In genomic region chr2:197310271-197310939, GRCh38 we compare ENCODE assay signal across 1 cellular context.
TF ChIP-seq lines count a peak whose summit lies in the region.

Gene ANKRD44, minus strand, starts transcription at chr2:197310780. Its CDS starts 176 bp downstream, at chr2:197310604.

TF ChIP-seq in HepG2, 621 proteins besides CTCF, POLR2A, EP300 and RAD21 (continued from another document and continues in another):
- TF ChIP-seq ZBTB4 (CRISPR knock-in tag; IDR thresholded peaks at IDR 0.05; ENCODE audit: borderline replicate concordance) (no peak), ZFY (CRISPR knock-in tag; IDR thresholded peaks at IDR 0.05) (0 out of 2 replicates have a peak, but pooled peaks have one; percentile 21), TSC22D2 (CRISPR knock-in tag; IDR thresholded peaks at IDR 0.05; ENCODE audit: borderline replicate concordance) (no peak), KDM5B (CRISPR knock-in tag; IDR thresholded peaks at IDR 0.05; ENCODE audit: borderline replicate concordance) (peak; percentile 47; the same call in 1 of the 2 replicates), HOXA3 (CRISPR knock-in tag; IDR thresholded peaks at IDR 0.05) (peak; percentile 44; the same call in 1 of the 2 replicates), DRAP1 (CRISPR knock-in tag; IDR thresholded peaks at IDR 0.05) (no peak), NRL (CRISPR knock-in tag; IDR thresholded peaks at IDR 0.05; ENCODE audit: borderline replicate concordance) (no peak), ZNF574 (CRISPR knock-in tag; IDR thresholded peaks at IDR 0.05) (0 out of 2 replicates have a peak, but pooled peaks have one; percentile 24), ZBTB7B (CRISPR knock-in tag; IDR thresholded peaks at IDR 0.05) (no peak), ZNF800 (CRISPR knock-in tag; IDR thresholded peaks at IDR 0.05) (peak; percentile 67), ZNF777 (CRISPR knock-in tag; IDR thresholded peaks at IDR 0.05) (peak; percentile 72), HNRNPUL1 (IDR thresholded peaks at IDR 0.05; ENCODE audit: low read depth, low read length) (no peak), POLR2G (IDR thresholded peaks at IDR 0.05; ENCODE audit: low read depth, low read length) (no peak), GATA4 (IDR thresholded peaks at IDR 0.05; ENCODE audit: borderline replicate concordance, low read depth) (no peak), SKI (IDR thresholded peaks at IDR 0.05; ENCODE audit: partially characterized antibody) (peak; percentile 54), NCOA5 (CRISPR knock-in tag; IDR thresholded peaks at IDR 0.05) (no peak), HOXA7 (CRISPR knock-in tag; IDR thresholded peaks at IDR 0.05) (no peak), RBM39 (IDR thresholded peaks at IDR 0.05; ENCODE audit: low read depth, low read length, poor library complexity, severe bottlenecking) (no peak), SRSF4 (IDR thresholded peaks at IDR 0.05; ENCODE audit: low read depth, low read length, poor library complexity, severe bottlenecking) (no peak), ZNF101 (CRISPR knock-in tag; IDR thresholded peaks at IDR 0.05; ENCODE audit: borderline replicate concordance, low read depth) (no peak), ARID3A (IDR thresholded peaks at IDR 0.05; ENCODE audit: low read depth, low read length) (no peak), ZNF496 (CRISPR knock-in tag; IDR thresholded peaks at IDR 0.05; ENCODE audit: insufficient replicate concordance) (no peak), SMARCE1 (IDR thresholded peaks at IDR 0.05; ENCODE audit: borderline replicate concordance) (no peak), JDP2 (CRISPR knock-in tag; IDR thresholded peaks at IDR 0.05; ENCODE audit: borderline replicate concordance) (no peak), ZNF644 (CRISPR knock-in tag; IDR thresholded peaks at IDR 0.05; ENCODE audit: low read depth) (no peak), HINFP (CRISPR knock-in tag; IDR thresholded peaks at IDR 0.05; ENCODE audit: low read depth) (0 out of 2 replicates have a peak, but pooled peaks have one; percentile 15), DDIT3 (CRISPR knock-in tag; IDR thresholded peaks at IDR 0.05) (no peak), GABPB1 (CRISPR knock-in tag; IDR thresholded peaks at IDR 0.05) (peak; percentile 88), MAFG (CRISPR knock-in tag; IDR thresholded peaks at IDR 0.05) (no peak), ZNF615 (CRISPR knock-in tag; IDR thresholded peaks at IDR 0.05; ENCODE audit: borderline replicate concordance) (no peak), SMAD3 (CRISPR knock-in tag; IDR thresholded peaks at IDR 0.05) (no peak), ZNF256 (CRISPR knock-in tag; conservative IDR thresholded peaks at IDR 0.05) (no peak), TCF7L2 (IDR thresholded peaks at IDR 0.05; ENCODE audit: low read depth, low read length) (no peak), ZNF513 (CRISPR knock-in tag; conservative IDR thresholded peaks at IDR 0.05) (no peak), SALL1 (CRISPR knock-in tag; IDR thresholded peaks at IDR 0.05) (peak; percentile 33; the same call in 1 of the 2 replicates), IKZF4 (CRISPR knock-in tag; IDR thresholded peaks at IDR 0.05; ENCODE audit: borderline replicate concordance, low read depth, not compliant biosample characterization) (no peak), U2AF2 (IDR thresholded peaks at IDR 0.05; ENCODE audit: low read depth, low read length) (no peak), ZNF691 (CRISPR knock-in tag; IDR thresholded peaks at IDR 0.05; ENCODE audit: borderline replicate concordance, low read depth) (peak; percentile 64; the same call in 1 of the 2 replicates), ZNF383 (CRISPR knock-in tag; IDR thresholded peaks at IDR 0.05; ENCODE audit: borderline replicate concordance) (no peak), HOXA5 (CRISPR knock-in tag; IDR thresholded peaks at IDR 0.05) (no peak), MAFF (IDR thresholded peaks at IDR 0.05; ENCODE audit: low read depth, low read length) (no peak), CHD2 (IDR thresholded peaks at IDR 0.05; ENCODE audit: low read depth, low read length) (no peak), YY1 (IDR thresholded peaks at IDR 0.05; ENCODE audit: insufficient read depth, insufficient replicate concordance, low read depth, low read length) (no peak)
